9 cellular contexts compared by ENCODE assay signal in the genomic region with DNA sequence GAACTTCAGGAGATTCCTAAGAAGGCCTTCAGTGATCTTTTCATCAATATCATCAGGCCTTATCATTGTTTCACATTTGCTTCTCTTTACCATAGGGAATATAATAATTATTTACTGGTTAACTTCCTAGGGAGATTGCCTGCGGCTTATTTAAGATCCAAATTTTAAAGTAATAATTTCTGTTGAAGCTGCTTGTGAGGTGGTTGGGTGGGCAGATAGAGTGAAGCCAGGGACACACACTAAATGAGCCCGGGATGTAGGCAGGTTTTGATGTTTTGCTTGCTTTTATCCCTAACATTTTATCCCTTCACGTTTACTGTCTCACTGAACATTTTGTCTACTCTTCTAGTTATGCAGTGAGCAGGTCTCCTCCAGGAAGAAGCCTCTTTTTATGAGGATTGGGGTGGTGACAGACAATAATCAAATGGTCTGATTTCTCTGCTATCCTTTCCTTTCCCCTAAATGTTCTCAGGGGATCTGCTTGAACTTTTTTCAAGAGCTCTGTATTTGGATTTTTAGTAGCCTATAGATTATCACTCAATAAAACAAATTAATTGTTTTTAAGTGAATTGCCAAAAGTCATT.
DNase-seq lines count a peak whose midpoint lies in the region; ATAC-seq and TF ChIP-seq lines count a peak whose summit lies in the region.
"Had no signal": no experiment of that assay in that cellular context is flagged by ENCODE, and none has a peak within 500 bp of the region (broad histone marks: within the 10 kb centered on the region; RNA-seq: fewer than 3 reads in every experiment).

No MANE protein-coding gene starts in this region.

- CTCF ChIA-PET in activated naive CD4-positive, alpha-beta T cell treated with anti-CD3 and anti-CD28 coated beads for 36 hours (lab: Charles Lee) = interaction anchor here (0.6 to 4.3 kb wide), 4 partner anchors 13 to 164 kb away, joined by 3 to 39 read pairs (median 5); a partner anchor contains a TSS
- CTCF ChIA-PET in activated CD8-positive, alpha-beta T cell treated with anti-CD3 and anti-CD28 coated beads for 36 hours (lab: Charles Lee) = interaction anchor here (0.9 to 7.4 kb wide), 6 partner anchors 17 to 472 kb away, joined by 3 to 89 read pairs (median 6); a partner anchor contains a TSS

- peaks cover 43% of the 10 kb centered on the region for H3K36me3 Mint-ChIP-seq in activated naive CD4-positive, alpha-beta T cell treated with anti-CD3 and anti-CD28 coated beads for 36 hours (ENCODE audit: low read depth)
- peaks cover 18% of the 10 kb centered on the region for H3K36me3 Mint-ChIP-seq in activated CD8-positive, alpha-beta T cell treated with anti-CD3 and anti-CD28 coated beads for 36 hours (ENCODE audit: low read depth)

- no peaks in the 10 kb centered on the region for H3K9me3 ChIP-seq in thoracic aorta

- intact Hi-C loops in activated naive CD4-positive, alpha-beta T cell treated with anti-CD3 and anti-CD28 coated beads for 36 hours (cut with micrococcal nuclease) = no loop called here
- intact Hi-C loops in activated CD8-positive, alpha-beta T cell treated with anti-CD3 and anti-CD28 coated beads for 36 hours (cut with micrococcal nuclease) = loop anchor here (10.0 kb wide), 1 partner anchor 140 kb away; no protein-coding TSS in a partner anchor
- intact Hi-C loops in left colon (cut with DNase I, micrococcal nuclease) = loop anchor here in 1 of 2 donors (10.0 kb wide), 1 partner anchor 140 kb away; no protein-coding TSS in a partner anchor

- H3K4me3 ChIP-seq in foreskin fibroblast (ENCODE audit: low read depth in 1 of 2, low read length in 2 of 2) = peak overlapping the region; percentile 79 to 93
- peak overlapping the region; percentile 74 for H3K4me3 ChIP-seq in thoracic aorta

- H3K27ac ChIP-seq in thoracic aorta = peak overlapping the region in 1 of 2 donors; percentile 66

- H3K36me3 ChIP-seq in thoracic aorta = no peaks in the 10 kb centered on the region

- H3K9me3 Mint-ChIP-seq in activated naive CD4-positive, alpha-beta T cell treated with anti-CD3 and anti-CD28 coated beads for 36 hours = no peaks in the 10 kb centered on the region
- H3K9me3 Mint-ChIP-seq in activated CD8-positive, alpha-beta T cell treated with anti-CD3 and anti-CD28 coated beads for 36 hours = no peaks in the 10 kb centered on the region

- peak overlapping the region; percentile 63 for H3K4me3 Mint-ChIP-seq in activated naive CD4-positive, alpha-beta T cell treated with anti-CD3 and anti-CD28 coated beads for 36 hours
- H3K4me3 Mint-ChIP-seq in activated CD8-positive, alpha-beta T cell treated with anti-CD3 and anti-CD28 coated beads for 36 hours = peak overlapping the region; percentile 17

- DNase-seq in activated naive CD4-positive, alpha-beta T cell treated with anti-CD3 and anti-CD28 coated beads for 36 hours = no peak
- DNase-seq in activated naive CD4-positive, alpha-beta T cell treated with Interleukin-2 at 50 U/mL for 16 hours = no peak
- DNase-seq in activated CD8-positive, alpha-beta T cell treated with anti-CD3 and anti-CD28 coated beads for 36 hours = no peak
- peak in 1 of 2 donors; percentile 27 for DNase-seq in foreskin fibroblast
- DNase-seq in thoracic aorta (ENCODE audit: low spot score) = no peak
- no peak for DNase-seq in KG1 (lab: John Stamatoyannopoulos, UW)
- no peak for DNase-seq in left colon
- DNase-seq: SHP77 treated with DMSO at 0.1 percent for 48 hours had no signal

- peaks cover 49% of the 10 kb centered on the region for H3K4me1 Mint-ChIP-seq in activated naive CD4-positive, alpha-beta T cell treated with anti-CD3 and anti-CD28 coated beads for 36 hours (ENCODE audit: low read depth)
- peaks cover 51% of the 10 kb centered on the region for H3K4me1 Mint-ChIP-seq in activated CD8-positive, alpha-beta T cell treated with anti-CD3 and anti-CD28 coated beads for 36 hours (ENCODE audit: low read depth)

- ATAC-seq in activated CD8-positive, alpha-beta T cell treated with anti-CD3 and anti-CD28 coated beads for 36 hours = no peak
- ATAC-seq in thoracic aorta (ENCODE audit: insufficient number of reproducible peaks, low FRiP score, low read depth) (no peak), GM18867 (IDR thresholded peaks at IDR 0.05; ENCODE audit: unreplicated experiment) (no peak), left colon (no peak)

- peak overlapping the region; percentile 59 for H3K27ac Mint-ChIP-seq in activated naive CD4-positive, alpha-beta T cell treated with anti-CD3 and anti-CD28 coated beads for 36 hours
- H3K27ac Mint-ChIP-seq in activated CD8-positive, alpha-beta T cell treated with anti-CD3 and anti-CD28 coated beads for 36 hours = no peak overlapping the region

- no peaks in the 10 kb centered on the region for H3K27me3 Mint-ChIP-seq in activated naive CD4-positive, alpha-beta T cell treated with anti-CD3 and anti-CD28 coated beads for 36 hours (ENCODE audit: low read depth)
- H3K27me3 Mint-ChIP-seq in activated CD8-positive, alpha-beta T cell treated with anti-CD3 and anti-CD28 coated beads for 36 hours = peaks cover 1% of the 10 kb centered on the region

- no peaks in the 10 kb centered on the region for H3K27me3 ChIP-seq in thoracic aorta (replicated peaks; ENCODE audit: insufficient read depth)

- POLR2A ChIA-PET in activated CD8-positive, alpha-beta T cell treated with anti-CD3 and anti-CD28 coated beads for 36 hours (lab: Charles Lee) = interaction anchor here (1.0 to 7.3 kb wide), 4 partner anchors 77 to 161 kb away, joined by 3 to 136 read pairs (median 4); no protein-coding TSS in a partner anchor

- peaks cover 15 to 25% of the 10 kb centered on the region in 2 donors for H3K4me1 ChIP-seq in thoracic aorta (ENCODE audit: control insufficient read depth in 1 of 2, low read depth in 2 of 2)

- no peak for TF ChIP-seq CTCF in activated CD8-positive, alpha-beta T cell treated with anti-CD3 and anti-CD28 coated beads for 36 hours (IDR thresholded peaks at IDR 0.05)
- TF ChIP-seq CTCF in foreskin fibroblast (IDR thresholded peaks at IDR 0.05; ENCODE audit: low read depth, low read length) (no peak), thoracic aorta (IDR thresholded peaks at IDR 0.05) (no peak)
